27 cellular contexts compared by ENCODE assay signal in the genomic region with DNA sequence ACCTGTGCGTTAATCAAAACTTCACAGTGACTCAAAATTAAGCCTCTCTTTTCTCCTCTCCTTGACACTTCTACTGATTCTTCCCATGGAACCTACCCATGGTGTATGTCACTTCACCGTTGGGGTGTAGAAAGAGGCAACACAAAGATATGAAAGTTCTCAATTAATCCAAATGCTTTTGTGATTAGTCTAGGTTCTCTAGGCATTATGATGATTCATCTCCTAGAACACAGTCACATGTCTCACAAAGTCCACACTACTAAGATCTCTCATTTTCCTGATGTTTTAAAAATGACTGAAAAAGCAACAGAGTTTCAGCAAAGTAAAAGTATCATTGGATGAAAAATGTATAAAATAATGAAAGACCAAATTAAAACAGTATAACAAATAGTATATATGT. TPM values are rescaled to one million over a fixed set of nuclear protein-coding genes. Genes with fewer than 3 reads are reported as not detected.
DNase-seq lines count a peak whose midpoint lies in the region; ATAC-seq, FAIRE-seq and TF ChIP-seq lines count a peak whose summit lies in the region.
"Had no signal": no experiment of that assay in that cellular context is flagged by ENCODE, and none has a peak within 500 bp of the region (broad histone marks: within the 10 kb centered on the region; RNA-seq: fewer than 3 reads in every experiment).

No MANE protein-coding gene starts in this region.

- H3K4me2 ChIP-seq in PC-3 (ENCODE audit: low read length), result no peak overlapping the region
- H3K4me2 ChIP-seq in endothelial cell of umbilical vein (ENCODE audit: insufficient read depth, low read length), result no peak overlapping the region
- H3K4me2 ChIP-seq in Karpas-422 (ENCODE audit: low read depth, low read length, poor library complexity, severe bottlenecking), result no peak overlapping the region
- H3K4me2 ChIP-seq: SK-N-SH had no signal

- no peak for TF ChIP-seq CTCF in PC-3 (conservative IDR thresholded peaks at IDR 0.05; ENCODE audit: low read depth, low read length)
- TF ChIP-seq CTCF in endothelial cell of umbilical vein (IDR thresholded peaks at IDR 0.05; ENCODE audit: extremely low read depth in 1 of 2, insufficient read depth in 1 of 2, low read depth in 1 of 2, low read length in 2 of 2), result no peak

- H3K4me1 ChIP-seq in PC-3 (ENCODE audit: insufficient read depth, low read length) (no peaks in the 10 kb centered on the region), endothelial cell of umbilical vein (ENCODE audit: control insufficient read depth, extremely low read depth, insufficient read depth, low read length) (no peaks in the 10 kb centered on the region), Karpas-422 (ENCODE audit: low read length) (no peaks in the 10 kb centered on the region)
- H3K4me1 ChIP-seq: BE2C, Peyer's patch had no signal

- peaks cover 22 to 53% of the 10 kb centered on the region in 2 donors for H3K27me3 Mint-ChIP-seq in effector memory CD8-positive, alpha-beta T cell

- H3K9me1 ChIP-seq in endothelial cell of umbilical vein (replicated peaks; ENCODE audit: control insufficient read depth, extremely low read depth, insufficient read depth, low read length), result no peaks in the 10 kb centered on the region

- H3K9me3 ChIP-seq in PC-3 (ENCODE audit: low read length), result no peaks in the 10 kb centered on the region; the same call in 1 of the 2 replicates
- H3K9me3 ChIP-seq in endothelial cell of umbilical vein (replicated peaks; ENCODE audit: control insufficient read depth, insufficient read depth, low read length), result no peaks in the 10 kb centered on the region
- peaks cover 11% of the 10 kb centered on the region; the same call in 1 of the 2 replicates for H3K9me3 ChIP-seq in Karpas-422 (ENCODE audit: low read length)
- H3K9me3 ChIP-seq: BE2C, SK-N-SH had no signal

- intact Hi-C loops in PC-3 (cut with micrococcal nuclease), result no loop called here
- intact Hi-C loops in endothelial cell of umbilical vein (cut with micrococcal nuclease), result no loop called here

- TF ChIP-seq POLR2A in endothelial cell of umbilical vein (IDR thresholded peaks at IDR 0.05; ENCODE audit: low read depth, low read length), result no peak

- no peaks in the 10 kb centered on the region for H4K20me1 ChIP-seq in PC-3 (ENCODE audit: low read length)
- H4K20me1 ChIP-seq in endothelial cell of umbilical vein (replicated peaks; ENCODE audit: control insufficient read depth, extremely low read depth, insufficient read depth, low read length), result no peaks in the 10 kb centered on the region
- H4K20me1 ChIP-seq in Karpas-422 (ENCODE audit: insufficient read depth, low read depth, low read length), result no peaks in the 10 kb centered on the region

- no peak overlapping the region for H3K27ac ChIP-seq in PC-3 (ENCODE audit: low read length)
- H3K27ac ChIP-seq in endothelial cell of umbilical vein (ENCODE audit: insufficient read depth, low read depth, low read length), result no peak overlapping the region
- no peak overlapping the region for H3K27ac ChIP-seq in Karpas-422 (ENCODE audit: low read length)
- H3K27ac ChIP-seq: Peyer's patch had no signal

- no peak overlapping the region for H3K27ac Mint-ChIP-seq in effector memory CD8-positive, alpha-beta T cell
- H3K27ac Mint-ChIP-seq: CD14-positive monocyte; CD8-positive, alpha-beta memory T cell had no signal

- DNase-seq in ELR (ENCODE audit: low read depth), result peak; percentile 36
- peak; percentile 44 for DNase-seq in PC-3
- DNase-seq in endothelial cell of umbilical vein (ENCODE audit: low read depth, low spot score), result no peak
- DNase-seq in renal cortical epithelial cell (ENCODE audit: low read depth), result peak; percentile 13
- DNase-seq in Karpas-422, result no peak
- DNase-seq in stimulated activated naive CD8-positive, alpha-beta T cell treated with anti-CD3 and anti-CD28 coated beads, Interleukin-15, Interleukin-2, amounts not matched to agents 100 U/mL and 50 U/mL, for 24 hours, result no peak
- DNase-seq in effector memory CD8-positive, alpha-beta T cell, result no peak
- DNase-seq: ACHN; BE2C; CD8-positive, alpha-beta memory T cell; DMS 273 treated with DMSO at 0.1 percent for 48 hours; DMS79; H7; NCI-H1092; NCI-H1417 treated with DMSO at 0.1 percent for 48 hours; NCI-H1694 treated with DMSO at 0.1 percent for 48 hours; NCI-H2081; NCI-H2227 treated with DMSO at 0.1 percent for 48 hours; NCI-H526 treated with DMSO at 0.1 percent for 48 hours; Peyer's patch; SK-N-SH; SW 1271 had no signal

- no peak; the same call in 1 of the 2 replicates for ATAC-seq in PC-3
- no peak for ATAC-seq in stimulated activated naive CD8-positive, alpha-beta T cell treated with anti-CD3 and anti-CD28 coated beads, Interleukin-15, Interleukin-2, amounts not matched to agents 100 U/mL and 50 U/mL, for 24 hours
- ATAC-seq in effector memory CD8-positive, alpha-beta T cell (replicated peaks), result no peak

- H3K4me1 Mint-ChIP-seq in effector memory CD8-positive, alpha-beta T cell (ENCODE audit: low read depth in 2 of 2), result no peaks in the 10 kb centered on the region
- H3K4me1 Mint-ChIP-seq: CD14-positive monocyte; CD8-positive, alpha-beta memory T cell had no signal

- BruUV-seq in PC-3 (replicated peaks; lab: Mats Ljungman, UMichigan) (no TSS peak), endothelial cell of umbilical vein (replicated peaks; lab: Mats Ljungman, UMichigan) (no TSS peak)

- H3K4me3 Mint-ChIP-seq in effector memory CD8-positive, alpha-beta T cell, result no peak overlapping the region
- H3K4me3 Mint-ChIP-seq: CD14-positive monocyte; CD8-positive, alpha-beta memory T cell had no signal

- H2AFZ ChIP-seq in PC-3 (ENCODE audit: low read length) (no peak overlapping the region), endothelial cell of umbilical vein (ENCODE audit: low read depth, low read length) (no peak overlapping the region), Karpas-422 (ENCODE audit: low read length) (no peak overlapping the region)

- dilution Hi-C loops in endothelial cell of umbilical vein (cut with MboI; ENCODE audit: extremely low pct_ligation_motif_present, low sequenced_read_pairs), result no loop called here

- no peaks in the 10 kb centered on the region for H3F3A ChIP-seq in PC-3 (ENCODE audit: low read length, unreplicated experiment)

- H3K36me3 ChIP-seq in PC-3 (ENCODE audit: low read depth, low read length) (no peaks in the 10 kb centered on the region), endothelial cell of umbilical vein (ENCODE audit: control insufficient read depth in 2 of 2, extremely low read depth in 1 of 2, insufficient read depth in 2 of 2, low read length in 2 of 2) (no peaks in the 10 kb centered on the region), Karpas-422 (ENCODE audit: insufficient read depth, low read length) (no peaks in the 10 kb centered on the region)
- H3K36me3 ChIP-seq: BE2C, Peyer's patch had no signal

- H3K9ac ChIP-seq in PC-3 (ENCODE audit: low read length), result no peak overlapping the region
- H3K9ac ChIP-seq in endothelial cell of umbilical vein (replicated peaks; ENCODE audit: extremely low read depth, insufficient read depth, low read length), result no peak overlapping the region
- H3K9ac ChIP-seq in Karpas-422 (ENCODE audit: low read length), result no peak overlapping the region
- H3K9ac ChIP-seq: SK-N-SH had no signal

- peaks cover 11% of the 10 kb centered on the region; the same call in 1 of the 2 replicates for H3K27me3 ChIP-seq in PC-3 (ENCODE audit: low read length)
- peaks cover 2 to 15% of the 10 kb centered on the region in 2 experiments for H3K27me3 ChIP-seq in endothelial cell of umbilical vein (ENCODE audit: control insufficient read depth in 2 of 2, insufficient read depth in 2 of 2, low read length in 2 of 2)
- H3K27me3 ChIP-seq in Karpas-422 (ENCODE audit: low read length), result no peaks in the 10 kb centered on the region
- H3K27me3 ChIP-seq: BE2C, Peyer's patch had no signal

- no peak for FAIRE-seq in endothelial cell of umbilical vein (lab: Jason Lieb, UNC)
- FAIRE-seq: GM12892, GM19239 had no signal

- H3K9me2 ChIP-seq in PC-3 (replicated peaks; ENCODE audit: low read length) (no peaks in the 10 kb centered on the region), Karpas-422 (replicated peaks; ENCODE audit: insufficient read depth, low read length) (no peaks in the 10 kb centered on the region)
- H3K9me2 ChIP-seq: SK-N-SH had no signal

- CTCF ChIA-PET in PC-3 (lab: Charles Lee), result no interaction called here
- CTCF ChIA-PET in endothelial cell of umbilical vein (lab: Charles Lee), result no interaction called here

- H3K36me3 Mint-ChIP-seq in effector memory CD8-positive, alpha-beta T cell (ENCODE audit: insufficient read depth), result no peaks in the 10 kb centered on the region
- H3K36me3 Mint-ChIP-seq: CD14-positive monocyte had no signal

- H3K4me3 ChIP-seq in PC-3 (ENCODE audit: low read length) (no peak overlapping the region), endothelial cell of umbilical vein (replicated peaks in 1 of 3; ENCODE audit: insufficient read depth in 1 of 3, low read depth in 1 of 3, low read length in 3 of 3) (no peak overlapping the region), Karpas-422 (ENCODE audit: low read length) (no peak overlapping the region)
- H3K4me3 ChIP-seq: Peyer's patch had no signal

- POLR2A ChIA-PET in PC-3 (lab: Charles Lee; ENCODE audit: unreplicated experiment) (interaction anchor here (0.6 kb wide), 1 partner anchor 103 kb away, joined by 3 read pairs; no protein-coding TSS in a partner anchor), endothelial cell of umbilical vein (lab: Charles Lee) (no interaction called here)

- H3K79me2 ChIP-seq in PC-3 (ENCODE audit: low read length), result no peaks in the 10 kb centered on the region
- no peaks in the 10 kb centered on the region for H3K79me2 ChIP-seq in endothelial cell of umbilical vein (ENCODE audit: control insufficient read depth, insufficient read depth, low read length)
- no peaks in the 10 kb centered on the region for H3K79me2 ChIP-seq in Karpas-422 (ENCODE audit: low read length)

- H3K9me3 Mint-ChIP-seq in effector memory CD8-positive, alpha-beta T cell, result peaks cover 4 to 10% of the 10 kb centered on the region in 2 donors

RNA-seq across cellular contexts. Expression of a gene that starts 13.7 kb away (rescaled TPM):
- not detected in 2 replicates for total RNA-seq in PC-3 (2014; rRNA removed)
- not detected in 2 replicates for total RNA-seq in endothelial cell of umbilical vein
- polyA plus RNA-seq in endothelial cell of umbilical vein, result not detected in 2 replicates
- not detected in 2 replicates for polyA plus RNA-seq in endothelial cell of umbilical vein (2011; cell fraction: cytosol; rRNA removed)
- not detected in 2 replicates for polyA plus RNA-seq in endothelial cell of umbilical vein (2011; cell fraction: nucleus; rRNA removed)
- not detected in 2 replicates for polyA plus RNA-seq in endothelial cell of umbilical vein (2012)
- not detected in 2 replicates for polyA minus RNA-seq in endothelial cell of umbilical vein
- not detected for polyA minus RNA-seq in endothelial cell of umbilical vein (2011; cell fraction: cytosol; rRNA and poly(A)+ RNA removed)
- polyA minus RNA-seq in endothelial cell of umbilical vein (2011; cell fraction: nucleus; rRNA and poly(A)+ RNA removed), result not detected in 2 replicates
- total RNA-seq in renal cortical epithelial cell, result not detected in 2 replicates
- not detected in 2 replicates for total RNA-seq in Karpas-422 (2014; rRNA removed; shearing (Covaris generic); ENCODE audit: low replicate concordance)
- total RNA-seq: CD8-positive, alpha-beta memory T cell; H7; NCI-H460; OCI-LY7; Peyer's patch had no signal
- polyA plus RNA-seq: CD14-positive monocyte; CD8-positive, alpha-beta memory T cell; SK-N-SH had no signal

RNA-seq across cellular contexts. Expression of a gene that starts 14.2 kb away (rescaled TPM):
- total RNA-seq in PC-3 (2014; rRNA removed), result not detected in 2 replicates
- not detected in 2 replicates for total RNA-seq in endothelial cell of umbilical vein
- not detected in 2 replicates for polyA plus RNA-seq in endothelial cell of umbilical vein
- not detected in 2 replicates for polyA plus RNA-seq in endothelial cell of umbilical vein (2011; cell fraction: cytosol; rRNA removed)
- not detected in 2 replicates for polyA plus RNA-seq in endothelial cell of umbilical vein (2011; cell fraction: nucleus; rRNA removed)
- not detected in 2 replicates for polyA plus RNA-seq in endothelial cell of umbilical vein (2012)
- polyA minus RNA-seq in endothelial cell of umbilical vein, result not detected in 2 replicates
- polyA minus RNA-seq in endothelial cell of umbilical vein (2011; cell fraction: cytosol; rRNA and poly(A)+ RNA removed), result not detected
- not detected in 2 replicates for polyA minus RNA-seq in endothelial cell of umbilical vein (2011; cell fraction: nucleus; rRNA and poly(A)+ RNA removed)
- not detected in 2 replicates for total RNA-seq in renal cortical epithelial cell
- total RNA-seq in Karpas-422 (2014; rRNA removed; shearing (Covaris generic); ENCODE audit: low replicate concordance), result not detected in 2 replicates
- total RNA-seq: CD8-positive, alpha-beta memory T cell; H7; NCI-H460; OCI-LY7; Peyer's patch had no signal
- polyA plus RNA-seq: CD14-positive monocyte; CD8-positive, alpha-beta memory T cell; SK-N-SH had no signal

RNA-seq across cellular contexts. Expression of a gene that starts 42.6 kb away (rescaled TPM):
- total RNA-seq in PC-3 (2014; rRNA removed) (not detected in 2 replicates), endothelial cell of umbilical vein (not detected in 2 replicates), renal cortical epithelial cell (not detected in 2 replicates)
- polyA plus RNA-seq in endothelial cell of umbilical vein, result not detected in 2 replicates
- not detected in 2 replicates for polyA plus RNA-seq in endothelial cell of umbilical vein (2011; cell fraction: cytosol; rRNA removed)
- not detected in 2 replicates for polyA plus RNA-seq in endothelial cell of umbilical vein (2011; cell fraction: nucleus; rRNA removed)
- not detected in 2 replicates for polyA plus RNA-seq in endothelial cell of umbilical vein (2012)
- polyA minus RNA-seq in endothelial cell of umbilical vein, result not detected in 2 replicates
- polyA minus RNA-seq in endothelial cell of umbilical vein (2011; cell fraction: cytosol; rRNA and poly(A)+ RNA removed), result not detected
- not detected in 2 replicates for polyA minus RNA-seq in endothelial cell of umbilical vein (2011; cell fraction: nucleus; rRNA and poly(A)+ RNA removed)
- not detected in 2 replicates for total RNA-seq in Karpas-422 (2014; rRNA removed; shearing (Covaris generic); ENCODE audit: low replicate concordance)
- total RNA-seq: CD8-positive, alpha-beta memory T cell; H7; NCI-H460; OCI-LY7; Peyer's patch had no signal
- polyA plus RNA-seq: CD14-positive monocyte; CD8-positive, alpha-beta memory T cell; SK-N-SH had no signal

RNA-seq across cellular contexts. Expression of a gene that starts 47.8 kb away (rescaled TPM):
- total RNA-seq in PC-3 (2014; rRNA removed) (not detected in 2 replicates), endothelial cell of umbilical vein (not detected in 2 replicates), renal cortical epithelial cell (not detected in 2 replicates)
- not detected in 2 replicates for polyA plus RNA-seq in endothelial cell of umbilical vein
- polyA plus RNA-seq in endothelial cell of umbilical vein (2011; cell fraction: cytosol; rRNA removed), result not detected in 2 replicates
- not detected in 2 replicates for polyA plus RNA-seq in endothelial cell of umbilical vein (2011; cell fraction: nucleus; rRNA removed)
- not detected in 2 replicates for polyA plus RNA-seq in endothelial cell of umbilical vein (2012)
- polyA minus RNA-seq in endothelial cell of umbilical vein, result not detected in 2 replicates
- not detected for polyA minus RNA-seq in endothelial cell of umbilical vein (2011; cell fraction: cytosol; rRNA and poly(A)+ RNA removed)
- polyA minus RNA-seq in endothelial cell of umbilical vein (2011; cell fraction: nucleus; rRNA and poly(A)+ RNA removed), result not detected in 2 replicates
- total RNA-seq in Karpas-422 (2014; rRNA removed; shearing (Covaris generic); ENCODE audit: low replicate concordance), result not detected in 2 replicates
- total RNA-seq: CD8-positive, alpha-beta memory T cell; H7; NCI-H460; OCI-LY7 had no signal
- polyA plus RNA-seq: CD14-positive monocyte; CD8-positive, alpha-beta memory T cell; SK-N-SH had no signal

Comparison
In these comparisons a context has a peak if more than half of its experiments do, and no peak if none do; other contexts are left out.
1. DNase-seq: peak in ELR (single experiment), PC-3 (single experiment) and renal cortical epithelial cell (single experiment); none in endothelial cell of umbilical vein (single experiment), Karpas-422 (single experiment), stimulated activated naive CD8-positive, alpha-beta T cell treated with anti-CD3 and anti-CD28 coated beads, Interleukin-15, Interleukin-2, amounts not matched to agents 100 U/mL and 50 U/mL, for 24 hours (single experiment) and effector memory CD8-positive, alpha-beta T cell (0 of 3).